ENCODE assay signal across 25 cellular contexts in the genomic region with DNA sequence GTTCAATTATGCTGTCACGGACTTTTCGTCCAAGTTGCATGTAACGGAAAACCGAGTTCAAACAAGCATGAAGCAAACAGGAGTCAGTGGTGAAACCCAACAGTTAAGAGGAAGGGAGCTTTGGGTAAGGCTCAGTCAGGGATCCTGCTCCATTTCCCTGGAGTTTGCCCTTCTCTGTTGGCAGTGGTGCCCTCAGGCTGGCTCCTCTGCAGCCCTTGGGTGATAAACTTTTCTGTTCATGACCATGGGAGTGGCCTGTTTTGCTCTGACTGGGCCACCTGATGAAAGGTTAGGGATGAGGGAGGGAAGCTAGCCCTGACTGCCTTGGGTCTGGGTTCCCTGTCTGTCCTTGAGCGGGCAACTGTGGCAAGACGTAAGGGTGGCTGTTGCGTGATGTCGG. TPM values are rescaled to one million over a fixed set of nuclear protein-coding genes. Genes with fewer than 3 reads are reported as not detected.
"Had no signal": no experiment of that assay in that cellular context is flagged by ENCODE, and none has a peak within 500 bp of the region (broad histone marks: within the 10 kb centered on the region; RNA-seq: fewer than 3 reads in every experiment).

No MANE protein-coding gene starts in this region.

- H3K4me3 ChIP-seq: K562 had no signal

- DNase-seq: Kasumi-1, MV-4-11, NCI-H1048, NCI-H1105, NCI-H1417, NCI-H1436 treated with DMSO at 0.1 percent for 48 hours, NCI-H1694, NCI-H187 treated with DMSO at 0.1 percent for 48 hours, NCI-H2029 treated with DMSO at 0.1 percent for 48 hours, NCI-H2171 treated with DMSO at 0.1 percent for 48 hours, NCI-H446, NCI-H510A, NCI-H524 treated with DMSO at 0.1 percent for 48 hours, NCI-H69, NCI-H774, RPMI8226, SHP77, SK-N-SH, SW 1271 had no signal

- H3K9ac ChIP-seq: KMS-11, SK-N-SH had no signal

- H3K27ac ChIP-seq: HL-60, KMS-11 had no signal

- H3K9me3 Mint-ChIP-seq: IgD-negative memory B cell had no signal

- H3K27ac Mint-ChIP-seq: IgD-negative memory B cell had no signal

- ATAC-seq: K562 had no signal

- H3K4me3 Mint-ChIP-seq: IgD-negative memory B cell had no signal

- H3K9me3 ChIP-seq: SK-N-SH had no signal

- H3K4me2 ChIP-seq: KMS-11, SK-N-SH had no signal

- FAIRE-seq: K562, RCC 7860 had no signal

RNA-seq across cellular contexts. Expression of gene DLL4, which starts 40.2 kb away (rescaled TPM):
- total RNA-seq: MCF 10A had no signal
- polyA plus RNA-seq: IgD-negative memory B cell had no signal
